18 cellular contexts compared by ENCODE assay signal in genomic region chr13:28542804-28543203, GRCh38. TPM values are rescaled to one million over a fixed set of nuclear protein-coding genes. Genes with fewer than 3 reads are reported as not detected.
DNase-seq lines count a peak whose midpoint lies in the region; ATAC-seq, FAIRE-seq and TF ChIP-seq lines count a peak whose summit lies in the region.
"Had no signal": no experiment of that assay in that cellular context is flagged by ENCODE, and none has a peak within 500 bp of the region (broad histone marks: within the 10 kb centered on the region; RNA-seq: fewer than 3 reads in every experiment).

No MANE protein-coding gene starts in this region.

- no peak overlapping the region for H3K4me3 Mint-ChIP-seq in activated CD4-positive, alpha-beta T cell treated with anti-CD3 and anti-CD28 coated beads for 36 hours
- H3K4me3 Mint-ChIP-seq: CD14-positive monocyte; CD8-positive, alpha-beta T cell had no signal

- no peaks in the 10 kb centered on the region for H4K20me1 ChIP-seq in HepG2 (ENCODE audit: insufficient read depth, low read length)
- no peaks in the 10 kb centered on the region for H4K20me1 ChIP-seq in GM12878 (ENCODE audit: control insufficient read depth, insufficient read depth)

- 14% methylated on average over 4 of the region's 4 CpGs for WGBS in HepG2 (ENCODE audit: low lambda C conversion rate)
- 73% methylated on average over 4 of the region's 4 CpGs for WGBS in right lobe of liver (ENCODE audit: insufficient coverage, low coverage, low lambda C conversion rate, missing lambda C conversion rate)
- WGBS in GM12878 (ENCODE audit: insufficient coverage, insufficient replicate concordance, low lambda C conversion rate, missing lambda C conversion rate) = 13% methylated on average over 4 of the region's 4 CpGs

- RAD21 ChIA-PET in GM12878 (lab: Charles Lee; ENCODE audit: unreplicated experiment) = interaction anchor here (0.8 kb wide), 1 partner anchor 12 kb away, joined by 3 read pairs; no protein-coding TSS in a partner anchor

- no peak overlapping the region for H3K27ac ChIP-seq in HepG2 (ENCODE audit: extremely low read length, insufficient read depth, low read length)
- H3K27ac ChIP-seq in right lobe of liver = no peak overlapping the region
- no peak overlapping the region for H3K27ac ChIP-seq in GM12878 (ENCODE audit: control insufficient read depth, insufficient read depth)
- H3K27ac ChIP-seq: 22Rv1, HL-60 had no signal

- FAIRE-seq in HepG2 (lab: Jason Lieb, UNC) (no peak), GM12878 (lab: Jason Lieb, UNC) (no peak)
- FAIRE-seq: D721Med, H54 had no signal

- H3K4me1 Mint-ChIP-seq in activated CD4-positive, alpha-beta T cell treated with anti-CD3 and anti-CD28 coated beads for 36 hours = peaks cover 41% of the 10 kb centered on the region
- H3K4me1 Mint-ChIP-seq: CD14-positive monocyte had no signal

- ATAC-seq in activated CD4-positive, alpha-beta T cell treated with anti-CD3 and anti-CD28 coated beads for 36 hours = peak; percentile 24
- no peak for ATAC-seq in HepG2
- ATAC-seq in right lobe of liver = no peak
- ATAC-seq in GM12878 = no peak
- no peak for ATAC-seq in GM18519 (IDR thresholded peaks at IDR 0.05; ENCODE audit: low FRiP score, unreplicated experiment)
- ATAC-seq: CD8-positive, alpha-beta T cell; HCT116 had no signal

- peak; percentile 27 for DNase-seq in activated CD4-positive, alpha-beta T cell treated with anti-CD3 and anti-CD28 coated beads for 36 hours
- no peak for DNase-seq in activated CD4-positive, alpha-beta T cell treated with anti-CD3 and anti-CD28 coated beads, Interleukin-2, amount 50 U/mL, for 1 hour
- DNase-seq in HepG2 (ENCODE audit: low spot score) = no peak
- no peak for DNase-seq in right lobe of liver
- DNase-seq in GM12878 (ENCODE audit: low read depth, low spot score) = no peak
- DNase-seq in HuH-7.5 (ENCODE audit: low spot score) = no peak
- DNase-seq: CD8-positive, alpha-beta T cell; COR-L47; DND-41; GDM1; IMR-90 had no signal

- CTCF ChIA-PET in activated CD4-positive, alpha-beta T cell treated with anti-CD3 and anti-CD28 coated beads for 36 hours (lab: Charles Lee) = interaction anchor here (0.6 to 0.7 kb wide), 2 partner anchors 507 to 654 kb away, joined by 3 read pairs; no protein-coding TSS in a partner anchor
- CTCF ChIA-PET in HepG2 (lab: Yijun Ruan, JAX; ENCODE audit: low intra/inter-chr PET ratio, low total read pairs) (no interaction called here), GM12878 (lab: Yijun Ruan, JAX) (interaction anchor here (0.7 kb wide), 1 partner anchor 18 kb away, joined by 3 read pairs; no protein-coding TSS in a partner anchor)

- H3K4me2 ChIP-seq in HepG2 (ENCODE audit: low read depth, low read length) (no peak overlapping the region), GM12878 (ENCODE audit: control insufficient read depth, insufficient read depth) (no peak overlapping the region)

- intact Hi-C loops in activated CD4-positive, alpha-beta T cell treated with anti-CD3 and anti-CD28 coated beads for 36 hours (cut with DNase I, micrococcal nuclease) = loop anchor here in 1 of 2 experiments (5.0 kb wide), 1 partner anchor 94 kb away; no protein-coding TSS in a partner anchor
- intact Hi-C loops in HepG2 (cut with micrococcal nuclease; ENCODE audit: unreplicated experiment) (no loop called here), right lobe of liver (cut with DNase I) (no loop called here), GM12878 (cut with micrococcal nuclease; ENCODE audit: unreplicated experiment) (no loop called here)

- H3K4me1 ChIP-seq in HepG2 (ENCODE audit: insufficient read depth, low read length) (no peaks in the 10 kb centered on the region), right lobe of liver (no peaks in the 10 kb centered on the region), GM12878 (ENCODE audit: control insufficient read depth, insufficient read depth, low read length) (peaks cover 14% of the 10 kb centered on the region)

- TF ChIP-seq CTCF in HepG2 (CRISPR knock-in tag; IDR thresholded peaks at IDR 0.05) (no peak), right lobe of liver (IDR thresholded peaks at IDR 0.05) (no peak), GM12878 (IDR thresholded peaks at IDR 0.05 in 2 of 3, conservative IDR thresholded peaks at IDR 0.05 in 1 of 3; ENCODE audit: control insufficient read depth in 2 of 3, extremely low read depth in 1 of 3, insufficient read depth in 1 of 3, low read depth in 3 of 3, low read length in 3 of 3) (no peak)

- H3K27me3 ChIP-seq in HepG2 (ENCODE audit: control insufficient read depth in 1 of 2, insufficient read depth in 2 of 2, low read length in 2 of 2) (peaks cover 0 to 5% of the 10 kb centered on the region in 2 experiments; a peak in 1 of 5 replicates), right lobe of liver (no peaks in the 10 kb centered on the region), GM12878 (replicated peaks in 1 of 2; ENCODE audit: control insufficient read depth in 2 of 2, insufficient read depth in 2 of 2, low read length in 1 of 2) (no peaks in the 10 kb centered on the region)

- SMC1A ChIA-PET in GM12878 (lab: Charles Lee; ENCODE audit: uncharacterized antibody, unreplicated experiment) = interaction anchor here (1.2 to 1.7 kb wide), 5 partner anchors 7 to 94 kb away, joined by 3 to 6 read pairs (median 4); no protein-coding TSS in a partner anchor

- H3K9ac ChIP-seq in HepG2 (ENCODE audit: insufficient read depth, low read depth, low read length) = no peak overlapping the region
- H3K9ac ChIP-seq in GM12878 (ENCODE audit: control insufficient read depth, insufficient read depth, low read length) = no peak overlapping the region

- no peak overlapping the region for H3K4me3 ChIP-seq in HepG2 (replicated peaks in 1 of 3; ENCODE audit: insufficient read depth in 1 of 3, low read depth in 2 of 3, low read length in 3 of 3)
- H3K4me3 ChIP-seq in right lobe of liver = no peak overlapping the region
- H3K4me3 ChIP-seq in GM12878 = no peak overlapping the region

- BruUV-seq in HepG2 (replicated peaks; lab: Mats Ljungman, UMichigan) = no TSS peak
- no TSS peak for BruUV-seq in GM12878 (replicated peaks; lab: Mats Ljungman, UMichigan)

- in situ Hi-C loops in HepG2 (cut with HindIII; ENCODE audit: extremely low pct_ligation_motif_present, low pct_unique_long_range_greater_than_20kb) (no loop called here), GM12878 (cut with MboI) (no loop called here)

- peaks cover 2% of the 10 kb centered on the region for H3K36me3 Mint-ChIP-seq in activated CD4-positive, alpha-beta T cell treated with anti-CD3 and anti-CD28 coated beads for 36 hours (ENCODE audit: low read depth)
- H3K36me3 Mint-ChIP-seq: CD14-positive monocyte; CD8-positive, alpha-beta T cell had no signal

- H2AFZ ChIP-seq in HepG2 (ENCODE audit: low read length) (no peak overlapping the region), GM12878 (ENCODE audit: control insufficient read depth, low read depth, low read length) (no peak overlapping the region)

- H3K27ac Mint-ChIP-seq in activated CD4-positive, alpha-beta T cell treated with anti-CD3 and anti-CD28 coated beads for 36 hours = peak overlapping the region; percentile 27
- H3K27ac Mint-ChIP-seq: CD14-positive monocyte; CD8-positive, alpha-beta T cell had no signal

- H3K79me2 ChIP-seq in HepG2 (ENCODE audit: insufficient read depth, low read length) (no peaks in the 10 kb centered on the region), GM12878 (ENCODE audit: control insufficient read depth, insufficient read depth, low read length) (no peaks in the 10 kb centered on the region)

- no peak for TF ChIP-seq POLR2A in HepG2 (IDR thresholded peaks at IDR 0.05; ENCODE audit: insufficient read depth in 1 of 2, low read depth in 2 of 2, low read length in 2 of 2)
- no peak for TF ChIP-seq POLR2A in right lobe of liver (IDR thresholded peaks at IDR 0.05)
- TF ChIP-seq POLR2A in GM12878 (IDR thresholded peaks at IDR 0.05; ENCODE audit: low read depth, low read length) = no peak

- H3K9me3 Mint-ChIP-seq in activated CD4-positive, alpha-beta T cell treated with anti-CD3 and anti-CD28 coated beads for 36 hours (ENCODE audit: low read depth) = peaks cover 19% of the 10 kb centered on the region

- H3K9me3 ChIP-seq in HepG2 (ENCODE audit: low read length) (no peaks in the 10 kb centered on the region), right lobe of liver (no peaks in the 10 kb centered on the region), GM12878 (replicated peaks; ENCODE audit: control insufficient read depth, insufficient read depth, low read length) (peaks cover 7% of the 10 kb centered on the region; the same call in 2 of the 3 replicates)

- peaks cover 17% of the 10 kb centered on the region for H3K27me3 Mint-ChIP-seq in activated CD4-positive, alpha-beta T cell treated with anti-CD3 and anti-CD28 coated beads for 36 hours

- H3K36me3 ChIP-seq in HepG2 (replicated peaks in 1 of 2; ENCODE audit: control insufficient read depth in 1 of 2, insufficient read depth in 2 of 2, low read length in 2 of 2) (no peaks in the 10 kb centered on the region), right lobe of liver (no peaks in the 10 kb centered on the region), GM12878 (ENCODE audit: control insufficient read depth in 2 of 2, insufficient read depth in 2 of 2, low read length in 1 of 2) (no peaks in the 10 kb centered on the region)

- POLR2A ChIA-PET in activated CD4-positive, alpha-beta T cell treated with anti-CD3 and anti-CD28 coated beads for 36 hours (lab: Charles Lee) = no interaction called here
- POLR2A ChIA-PET in HepG2 (lab: Yijun Ruan, JAX) = no interaction called here
- POLR2A ChIA-PET in GM12878 (lab: Charles Lee) = interaction anchor here (1.0 to 1.6 kb wide), 2 partner anchors 18 to 28 kb away, joined by 3 to 4 read pairs; no protein-coding TSS in a partner anchor

- TF ChIP-seq RAD21 in HepG2 (CRISPR knock-in tag; IDR thresholded peaks at IDR 0.05) = no peak
- TF ChIP-seq RAD21 in GM12878 (IDR thresholded peaks at IDR 0.05; ENCODE audit: insufficient read depth, low read depth, low read length) = no peak

- TF ChIP-seq EP300 in HepG2 (IDR thresholded peaks at IDR 0.05; ENCODE audit: low read depth in 2 of 2, low read length in 2 of 2) = no peak
- TF ChIP-seq EP300 in HepG2 (CRISPR knock-in tag; IDR thresholded peaks at IDR 0.05; ENCODE audit: borderline replicate concordance) = no peak
- no peak for TF ChIP-seq EP300 in GM12878 (IDR thresholded peaks at IDR 0.05; ENCODE audit: borderline replicate concordance in 1 of 2, control insufficient read depth in 1 of 2, low read depth in 2 of 2, low read length in 2 of 2)

RNA-seq across cellular contexts. Expression of gene FLT1, which starts 47.9 kb away (rescaled TPM):
- 10 to 100 TPM; 21.7 to 27.4 TPM for total RNA-seq in activated CD4-positive, alpha-beta T cell treated with anti-CD3 and anti-CD28 coated beads for 36 hours
- 0.02 TPM in 1 of 2 replicates, not detected in the other for total RNA-seq in HepG2 (2016; rRNA removed; fragmentation: Illumina TruSeq; extraction: Trizol)
- not detected in 2 replicates for total RNA-seq in HepG2 (2016; cell fraction: cytosol; rRNA removed; fragmentation: Illumina TruSeq; extraction: Trizol; ENCODE audit: low read depth)
- total RNA-seq in HepG2 (2016; cell fraction: insoluble cytoplasmic fraction; rRNA removed; fragmentation: Illumina TruSeq; extraction: Trizol) = not detected in 2 replicates
- not detected in 2 replicates for total RNA-seq in HepG2 (2016; cell fraction: membrane; rRNA removed; fragmentation: Illumina TruSeq; extraction: Trizol)
- total RNA-seq in HepG2 (2016; cell fraction: nucleus; rRNA removed; fragmentation: Illumina TruSeq; extraction: Trizol) = not detected in 2 replicates
- not detected in 2 replicates for polyA plus RNA-seq in HepG2 (2011; rRNA removed)
- 0.03 TPM in 1 of 2 replicates, not detected in the other for polyA plus RNA-seq in HepG2 (2011; cell fraction: cytosol; rRNA removed)
- polyA plus RNA-seq in HepG2 (2011; cell fraction: nucleus; rRNA removed) = not detected in 2 replicates
- not detected in 2 replicates for polyA plus RNA-seq in HepG2 (2012)
- not detected in 2 replicates for polyA plus RNA-seq in HepG2 (2016; cell fraction: cytosol; fragmentation: Illumina TruSeq; extraction: Trizol; ENCODE audit: low read depth)
- polyA plus RNA-seq in HepG2 (2016; cell fraction: insoluble cytoplasmic fraction; fragmentation: Illumina TruSeq; extraction: Trizol; ENCODE audit: low read depth) = not detected in 2 replicates
- polyA plus RNA-seq in HepG2 (2016; cell fraction: membrane; fragmentation: Illumina TruSeq; extraction: Trizol; ENCODE audit: low read depth) = not detected in 2 replicates
- not detected in 2 replicates for polyA plus RNA-seq in HepG2 (2016; cell fraction: nucleus; fragmentation: Illumina TruSeq; extraction: Trizol; ENCODE audit: insufficient read depth, low read depth)
- polyA minus RNA-seq in HepG2 (2011; rRNA and poly(A)+ RNA removed; ENCODE audit: low replicate concordance) = not detected in 2 replicates
- not detected in 2 replicates for polyA minus RNA-seq in HepG2 (2011; cell fraction: cytosol; rRNA and poly(A)+ RNA removed)
- polyA minus RNA-seq in HepG2 (2011; cell fraction: nucleus; rRNA and poly(A)+ RNA removed) = not detected in 2 replicates
- 10 to 100 TPM; 10.6 to 66.4 (median 20.5) TPM for total RNA-seq in right lobe of liver
- total RNA-seq in GM12878 (2013; cell fraction: nucleolus; rRNA removed) = 9.2 and 9.6 TPM in 2 replicates
- total RNA-seq in GM12878 (2014; rRNA removed) = 0.68 and 1.2 TPM in 2 replicates
- total RNA-seq in GM12878 (2014; rRNA removed; fragmentation: Illumina TruSeq; extraction: Trizol) = 1.5 and 1.6 TPM in 2 replicates
- total RNA-seq in GM12878 (2021) = 0.87 and 1.2 TPM in 2 replicates
- 0.79 TPM for polyA plus RNA-seq in GM12878 (2011; ENCODE audit: low read depth)
- 5.6 and 8.6 TPM in 2 replicates for polyA plus RNA-seq in GM12878 (2011; rRNA removed)
- 2.8 and 2.9 TPM in 2 replicates for polyA plus RNA-seq in GM12878 (2011; cell fraction: cytosol; rRNA removed)
- 4.7 and 5.0 TPM in 2 replicates for polyA plus RNA-seq in GM12878 (2011; cell fraction: nucleus; rRNA removed)
- polyA plus RNA-seq in GM12878 (2012) = 1.1 and 2.4 TPM in 2 replicates
- polyA plus RNA-seq in GM12878 (2014; fragmentation: Illumina TruSeq; extraction: Trizol) = 1.1 TPM in 2 replicates
- polyA plus RNA-seq in GM12878 (2014; fragmentation: Nextera tagmentation; extraction: Ambion mirVana) = under 1 TPM; 0.55 to 0.60 TPM
- 0.81 and 1.2 TPM in 2 replicates for polyA plus RNA-seq in GM12878 (2014; rRNA removed)
- polyA plus RNA-seq in GM12878 (2016; fragmentation: Nextera tagmentation; extraction: Ambion mirVana) = under 1 TPM; 0.82 to 0.87 TPM
- 7.6 and 13.3 TPM in 2 replicates for polyA minus RNA-seq in GM12878 (2011; rRNA and poly(A)+ RNA removed)
- polyA minus RNA-seq in GM12878 (2011; cell fraction: cytosol; rRNA and poly(A)+ RNA removed) = 3.0 and 4.4 TPM in 2 replicates
- polyA minus RNA-seq in GM12878 (2011; cell fraction: nucleus; rRNA and poly(A)+ RNA removed) = 4.4 and 5.3 TPM in 2 replicates
- polyA plus RNA-seq: CD14-positive monocyte had no signal
